ENCODE assay signal across 8 cellular contexts in the genomic region with DNA sequence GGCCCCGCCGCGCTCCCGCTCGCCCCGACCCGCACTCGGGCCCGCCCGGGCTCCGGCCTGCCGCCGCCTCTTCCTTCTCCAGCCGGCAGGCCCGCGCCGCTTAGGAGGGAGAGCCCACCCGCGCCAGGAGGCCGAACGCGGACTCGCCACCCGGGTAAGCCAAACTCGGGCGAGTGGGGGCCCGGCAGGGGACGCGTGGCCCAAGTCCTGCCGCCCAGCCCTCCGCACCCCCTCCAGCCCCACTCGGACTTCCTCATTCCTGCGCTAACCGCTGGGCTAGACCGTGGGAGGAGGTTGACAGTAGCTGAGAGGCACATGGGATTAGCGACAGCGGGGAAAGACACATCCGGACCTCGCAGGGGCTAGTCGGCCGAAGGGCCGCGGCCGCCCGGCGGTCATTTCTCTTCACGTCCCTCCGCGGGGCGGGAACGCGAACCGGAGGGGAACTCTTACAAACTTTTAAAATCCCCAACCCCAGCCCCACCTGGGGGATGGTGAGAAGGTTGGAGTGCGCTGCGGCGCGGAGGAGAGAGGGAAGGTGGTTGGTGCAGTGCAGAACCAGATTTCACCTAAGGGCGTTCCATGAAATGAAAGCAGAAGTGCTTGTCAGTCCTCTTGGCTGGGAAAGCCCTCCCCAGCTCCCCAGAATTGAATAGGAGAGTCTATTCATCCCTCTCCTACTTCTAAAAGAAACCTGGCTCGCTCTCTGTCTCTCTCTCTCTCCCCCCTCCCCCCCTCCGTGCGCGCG. TPM values are rescaled to one million over a fixed set of nuclear protein-coding genes. Genes with fewer than 3 reads are reported as not detected.
DNase-seq lines count a peak whose midpoint lies in the region; ATAC-seq and TF ChIP-seq lines count a peak whose summit lies in the region.

No MANE protein-coding gene starts in this region.

- no peaks in the 10 kb centered on the region for H3K9me2 ChIP-seq in Loucy (replicated peaks; ENCODE audit: low read depth, low read length)

- H2BK12ac ChIP-seq in H9 (ENCODE audit: insufficient read length, low read depth, low read length) = no peak overlapping the region

- H4K20me1 ChIP-seq in H9 (ENCODE audit: control insufficient read depth, insufficient read depth, insufficient read length) = no peaks in the 10 kb centered on the region
- peaks cover 16% of the 10 kb centered on the region for H4K20me1 ChIP-seq in Loucy (ENCODE audit: insufficient read depth, low read length, poor library complexity, severe bottlenecking)

- H3K9me3 Mint-ChIP-seq in H9 = no peaks in the 10 kb centered on the region; a peak in 1 of 5 replicates

- peak overlapping the region in 1 of 3 experiments; percentile 63; a peak in 2 of 7 replicates for H3K27ac Mint-ChIP-seq in H9

- DNase-seq in H9 (peak; percentile 55), T follicular helper cell (ENCODE audit: low read depth) (peak; percentile 46), amniotic stem cell (lab: John Stamatoyannopoulos, UW) (peak; percentile 41), left ventricle myocardium inferior (peak; percentile 78), psoas muscle (peak; percentile 80 to 85), pons (ENCODE audit: low spot score) (no peak)

- no peaks in the 10 kb centered on the region for H3K36me3 Mint-ChIP-seq in H9 (ENCODE audit: insufficient read depth in 1 of 3, low read depth in 3 of 3)

- H3K23ac ChIP-seq in H9 (ENCODE audit: insufficient read length, low read depth, low read length) = no peak overlapping the region

- H3F3A ChIP-seq in Loucy (ENCODE audit: low read depth) = no peaks in the 10 kb centered on the region

- H2BK20ac ChIP-seq in H9 (ENCODE audit: low read depth, low read length, poor library complexity, severe bottlenecking) = no peak overlapping the region

- TF ChIP-seq CTCF in H9 (conservative IDR thresholded peaks at IDR 0.05) = no peak
- 0 out of 2 replicates have a peak, but pooled peaks have one; percentile 4 for TF ChIP-seq CTCF in Loucy (conservative IDR thresholded peaks at IDR 0.05; ENCODE audit: low read length)
- TF ChIP-seq CTCF in left ventricle myocardium inferior (IDR thresholded peaks at IDR 0.05; ENCODE audit: borderline replicate concordance) = peak; percentile 11
- TF ChIP-seq CTCF in psoas muscle (IDR thresholded peaks at IDR 0.05) = peak; percentile 18

- peaks cover 5% of the 10 kb centered on the region for H3K23me2 ChIP-seq in H9 (ENCODE audit: insufficient read length, low read depth, low read length, poor library complexity, severe bottlenecking)

- H3K27ac ChIP-seq in H9 (ENCODE audit: insufficient read length, low read depth, low read length) = no peak overlapping the region
- peak overlapping the region; percentile 98 for H3K27ac ChIP-seq in left ventricle myocardium inferior (replicated peaks)
- H3K27ac ChIP-seq in psoas muscle = peak overlapping the region; percentile 98

- no peaks in the 10 kb centered on the region for H3K79me1 ChIP-seq in H9 (ENCODE audit: insufficient read depth, low read depth, low read length, poor library complexity, severe bottlenecking)

- no peak overlapping the region for H4K5ac ChIP-seq in H9 (ENCODE audit: insufficient read length, low read depth, low read length)

- H2AFZ ChIP-seq in H9 (ENCODE audit: low read length) = no peak overlapping the region
- H2AFZ ChIP-seq in Loucy (ENCODE audit: low read length) = peak overlapping the region; percentile 89

- H2BK5ac ChIP-seq in H9 (ENCODE audit: insufficient read length, low read length) = no peak overlapping the region

- H3K4me3 ChIP-seq in GM08714 (ENCODE audit: low read length) (peak overlapping the region; percentile 89), Loucy (ENCODE audit: low read length, poor library complexity, severe bottlenecking) (peak overlapping the region; percentile 92), left ventricle myocardium inferior (peak overlapping the region; percentile 86), psoas muscle (peak overlapping the region; percentile 84)

- H3K79me2 ChIP-seq in H9 (ENCODE audit: insufficient read depth, low read length) = no peaks in the 10 kb centered on the region
- H3K79me2 ChIP-seq in Loucy (ENCODE audit: insufficient read depth, low read length) = peaks cover 51% of the 10 kb centered on the region

- H3K4me1 ChIP-seq in H9 (ENCODE audit: insufficient read depth, low read length) (0 out of 2 replicates have a peak, but pooled peaks cover 3% of the 10 kb centered on the region), Loucy (ENCODE audit: insufficient read depth, low read length, poor library complexity, severe bottlenecking) (peaks cover 49% of the 10 kb centered on the region), left ventricle myocardium inferior (peaks cover 66% of the 10 kb centered on the region), psoas muscle (peaks cover 44% of the 10 kb centered on the region)

- H3K9ac ChIP-seq in H9 (ENCODE audit: extremely low read depth, insufficient read length, low read length) (peak overlapping the region; percentile 75), Loucy (ENCODE audit: low read depth, low read length, poor library complexity, severe bottlenecking) (peak overlapping the region; percentile 96)

- no peak overlapping the region for H4K8ac ChIP-seq in H9 (replicated peaks; ENCODE audit: insufficient read length, low read depth, low read length)

- no CpG with 5 or more reads among the region's 63 CpGs for WGBS in H9 (ENCODE audit: extremely low coverage, insufficient read length, low lambda C conversion rate)
- 0% methylated on average over 31 to 63 of the region's 63 CpGs for WGBS in psoas muscle, 3 donors

- ATAC-seq in psoas muscle = peak; percentile 80 to 82 (median 81)

- H3K9me3 ChIP-seq in H9 (ENCODE audit: control insufficient read depth, low read depth, low read length) = no peaks in the 10 kb centered on the region
- H3K9me3 ChIP-seq in Loucy (ENCODE audit: insufficient read depth, low read depth, low read length) = no peaks in the 10 kb centered on the region
- no peaks in the 10 kb centered on the region for H3K9me3 ChIP-seq in left ventricle myocardium inferior (replicated peaks)
- H3K9me3 ChIP-seq in psoas muscle = no peaks in the 10 kb centered on the region

- no peak overlapping the region for H3K4ac ChIP-seq in H9 (ENCODE audit: low read depth, low read length)

- H3K36me3 ChIP-seq in Loucy (ENCODE audit: insufficient read depth, low read length) = no peaks in the 10 kb centered on the region
- H3K36me3 ChIP-seq in left ventricle myocardium inferior = no peaks in the 10 kb centered on the region
- H3K36me3 ChIP-seq in psoas muscle (ENCODE audit: insufficient read depth in 1 of 2, low read depth in 1 of 2) = no peaks in the 10 kb centered on the region

- intact Hi-C loops in left ventricle myocardium inferior (cut with micrococcal nuclease) (loop anchor here (10.0 kb wide), 1 partner anchor 93 kb away; no protein-coding TSS in a partner anchor), psoas muscle (cut with DNase I) (loop anchor here in 1 of 2 donors (1.0 to 10.0 kb wide), 3 partner anchors 52 to 593 kb away; a partner anchor contains a TSS)

- H3K27me3 Mint-ChIP-seq in H9 (ENCODE audit: low read depth) = peaks cover 13% of the 10 kb centered on the region

- H3T11ph ChIP-seq in H9 (ENCODE audit: low read length) = no peak overlapping the region

- peaks cover 13% of the 10 kb centered on the region in 2 experiments for H3K4me1 Mint-ChIP-seq in H9

- H3K56ac ChIP-seq in H9 (ENCODE audit: insufficient read length, low read depth, low read length) = no peak overlapping the region

- H3K27me3 ChIP-seq in H9 (ENCODE audit: insufficient read depth, low read length) (no peaks in the 10 kb centered on the region; the same call in 1 of the 2 replicates), Loucy (ENCODE audit: insufficient read depth, low read length, poor library complexity, severe bottlenecking) (peaks cover 3% of the 10 kb centered on the region), left ventricle myocardium inferior (ENCODE audit: low read depth) (no peaks in the 10 kb centered on the region), psoas muscle (ENCODE audit: insufficient read depth in 3 of 3, low read length in 2 of 3) (no peaks in the 10 kb centered on the region)

- H2BK15ac ChIP-seq in H9 (ENCODE audit: low read depth, low read length) = no peak overlapping the region

- H2BK120ac ChIP-seq in H9 (ENCODE audit: low read depth, low read length, poor library complexity, severe bottlenecking) = no peak overlapping the region

- peak overlapping the region; percentile 76; the same call in 1 of the 2 replicates for H3K14ac ChIP-seq in H9 (ENCODE audit: insufficient read depth, low read length)

- H4K91ac ChIP-seq in H9 (ENCODE audit: insufficient read length, low read depth, low read length) = no peak overlapping the region

- H3K4me2 ChIP-seq in H9 (ENCODE audit: insufficient read depth, insufficient read length, low read length) = peak overlapping the region; percentile 82
- H3K4me2 ChIP-seq in Loucy (ENCODE audit: low read depth, low read length, poor library complexity, severe bottlenecking) = peak overlapping the region; percentile 91

- no peak overlapping the region for H2AK5ac ChIP-seq in H9 (ENCODE audit: insufficient read length, low read length)

- peak overlapping the region; percentile 87 to 91 for H3K4me3 Mint-ChIP-seq in H9

- peak overlapping the region; percentile 39 for H3K18ac ChIP-seq in H9 (ENCODE audit: insufficient read length, low read depth, low read length)

RNA-seq across cellular contexts. Expression of a gene that starts 0.7 kb away (rescaled TPM):
- total RNA-seq in H9 (2021) (5.7 and 6.4 TPM in 2 replicates), left ventricle myocardium inferior (18.0 TPM), psoas muscle (10 to 100 TPM; 19.8 to 47.5 (median 22.5) TPM)
- 10 to 100 TPM; 11.7 to 22.0 (median 16.3) TPM for polyA plus RNA-seq in psoas muscle
